Comparison of ENCODE assay signal across 31 cellular contexts in genomic region chr9:113645972-113646241, GRCh38.
"Had no signal": no experiment of that assay in that cellular context is flagged by ENCODE, and none has a peak within 500 bp of the region (broad histone marks: within the 10 kb centered on the region; RNA-seq: fewer than 3 reads in every experiment).

No MANE protein-coding gene starts in this region.

- DNase-seq: activated CD4-positive, alpha-beta memory T cell treated with anti-CD3 and anti-CD28 coated beads, Interleukin-2, amount 10 ng/mL, durations not matched to agents 7 days and 5 days; activated CD4-positive, alpha-beta T cell treated with anti-CD3 and anti-CD28 coated beads, Interleukin-2, amount 10 ng/mL, durations not matched to agents 24 days and 14 days; activated CD4-positive, CD25-positive, alpha-beta regulatory T cell treated with anti-CD3 and anti-CD28 coated beads, Interleukin-2, amount 50 U/mL, for 72 hours; activated gamma-delta T cell treated with Interleukin-2 at 50 U/mL for 16 hours; activated naive CD4-positive, alpha-beta T cell treated with anti-CD3 and anti-CD28 coated beads, Interleukin-2, amount 50 U/mL, for 16 hours; amniotic stem cell; brain microvascular endothelial cell; caudate nucleus; effector CD4-positive, alpha-beta T cell; esophagus squamous epithelium; glutamatergic neuron; left ventricle myocardium superior; mammary epithelial cell; midbrain; naive thymus-derived CD4-positive, alpha-beta T cell; occipital lobe; right cardiac atrium; stimulated activated CD4-positive, alpha-beta T cell treated with anti-CD3 and anti-CD28 coated beads, Interleukin-12 subunit alpha, Interleukin-12 subunit beta, amount 100 ng/mL, for 4 hours; stimulated activated CD4-positive, alpha-beta T cell treated with anti-CD3 and anti-CD28 coated beads, Interleukin-4, amount 100 ng/mL, for 1 hour; stimulated activated naive CD8-positive, alpha-beta T cell treated with anti-CD3 and anti-CD28 coated beads, Interleukin-15, Interleukin-2, amounts not matched to agents 100 U/mL and 50 U/mL, for 24 hours; T-helper 17 cell; T1000; trophoblast cell; uterus had no signal

- H3K27ac ChIP-seq: brain microvascular endothelial cell, epithelial cell of prostate, esophagus squamous epithelium, parathyroid adenoma, thoracic aorta, uterus had no signal

- H3K4me1 ChIP-seq: uterus had no signal

- H3K9me3 ChIP-seq: esophagus squamous epithelium, thoracic aorta, uterus had no signal

- FAIRE-seq: astrocyte, endometrium, frontal cortex had no signal

- H3K27me3 ChIP-seq: brain microvascular endothelial cell, uterus had no signal

- ATAC-seq: activated T-helper 17 cell treated with anti-CD3 and anti-CD28 coated beads, Interleukin-2, amount 50 U/mL, for 72 hours; left ventricle myocardium superior; naive thymus-derived CD4-positive, alpha-beta T cell; right cardiac atrium; stimulated activated naive CD8-positive, alpha-beta T cell treated with anti-CD3 and anti-CD28 coated beads, Interleukin-15, Interleukin-2, amounts not matched to agents 100 U/mL and 50 U/mL, for 24 hours; T-helper 17 cell had no signal

- H3K4me3 ChIP-seq: esophagus squamous epithelium, thoracic aorta, uterus had no signal

- H3K36me3 ChIP-seq: brain microvascular endothelial cell, esophagus squamous epithelium, thoracic aorta, uterus had no signal
